Comparison of ENCODE assay signal across 2 cellular contexts in genomic region chr4:60817609-60818008, GRCh38.
TF ChIP-seq lines count a peak whose summit lies in the region.

No MANE protein-coding gene starts in this region.

TF ChIP-seq in IMR-90, 13 proteins besides CTCF, POLR2A, EP300 and RAD21:
- no peak for TF ChIP-seq BHLHE40 (IDR thresholded peaks at IDR 0.05; ENCODE audit: low read depth, low read length)
- TF ChIP-seq MAZ (IDR thresholded peaks at IDR 0.05; ENCODE audit: borderline replicate concordance, low read depth, low read length), result no peak
- peak; percentile 77 for TF ChIP-seq CEBPB (IDR thresholded peaks at IDR 0.05; ENCODE audit: low read depth, low read length)

TF ChIP-seq in H1, 55 proteins besides CTCF, POLR2A, EP300 and RAD21:
- TF ChIP-seq TAF1 (IDR thresholded peaks at IDR 0.05; ENCODE audit: low read depth, low read length) (no peak), SIX5 (IDR thresholded peaks at IDR 0.05; ENCODE audit: low read depth, low read length) (no peak), CEBPB (IDR thresholded peaks at IDR 0.05; ENCODE audit: low read depth, low read length) (peak; percentile 48; the same call in 1 of the 2 replicates), RFX5 (IDR thresholded peaks at IDR 0.05; ENCODE audit: borderline replicate concordance, low read depth, low read length) (no peak), USF2 (IDR thresholded peaks at IDR 0.05; ENCODE audit: low read length) (no peak)
